ENCODE assay signal across 9 cellular contexts in genomic region chr9:134707031-134707680, GRCh38.
DNase-seq lines count a peak whose midpoint lies in the region; ATAC-seq, FAIRE-seq and TF ChIP-seq lines count a peak whose summit lies in the region.
"Had no signal": no experiment of that assay in that cellular context is flagged by ENCODE, and none has a peak within 500 bp of the region (broad histone marks: within the 10 kb centered on the region; RNA-seq: fewer than 3 reads in every experiment).

No MANE protein-coding gene starts in this region.

- FAIRE-seq in HTR-8/SVneo (lab: Jason Lieb, UNC) = no peak

- H3K9me3 ChIP-seq in adrenal gland (replicated peaks in 1 of 3) (no peaks in the 10 kb centered on the region), hepatocyte (ENCODE audit: low read depth) (no peaks in the 10 kb centered on the region), testis (no peaks in the 10 kb centered on the region)

- H3K9me3 Mint-ChIP-seq in activated naive CD4-positive, alpha-beta T cell treated with anti-CD3 and anti-CD28 coated beads, Interleukin-2, amount 50 U/mL, for 72 hours = no peaks in the 10 kb centered on the region

- in situ Hi-C loops in KBM-7 (cut with MboI; ENCODE audit: low pct_unique_long_range_greater_than_20kb, low sequenced_read_pairs) = no loop called here

- H3K36me3 ChIP-seq in adrenal gland (replicated peaks in 1 of 2) (no peaks in the 10 kb centered on the region), hepatocyte (replicated peaks; ENCODE audit: insufficient read depth, low read depth) (no peaks in the 10 kb centered on the region), testis (ENCODE audit: low read depth, missing control alignments) (no peaks in the 10 kb centered on the region), H7 (replicated peaks; ENCODE audit: control insufficient read depth, insufficient read depth, low read length) (no peaks in the 10 kb centered on the region)

- H3K4me1 ChIP-seq in adrenal gland (replicated peaks in 1 of 2) = peaks cover 0 to 12% of the 10 kb centered on the region in 2 donors
- H3K4me1 ChIP-seq in hepatocyte (ENCODE audit: insufficient read depth) = peaks cover 58% of the 10 kb centered on the region
- H3K4me1 ChIP-seq in testis = peaks cover 18% of the 10 kb centered on the region

- H3K27ac Mint-ChIP-seq in activated naive CD4-positive, alpha-beta T cell treated with anti-CD3 and anti-CD28 coated beads, Interleukin-2, amount 50 U/mL, for 72 hours = no peak overlapping the region
- H3K27ac Mint-ChIP-seq: naive thymus-derived CD4-positive, alpha-beta T cell had no signal

- no peak for ATAC-seq in activated naive CD4-positive, alpha-beta T cell treated with anti-CD3 and anti-CD28 coated beads, Interleukin-2, amount 50 U/mL, for 72 hours
- ATAC-seq: naive thymus-derived CD4-positive, alpha-beta T cell had no signal

- no peaks in the 10 kb centered on the region for H3K9me2 ChIP-seq in hepatocyte (replicated peaks; ENCODE audit: insufficient read depth)

- DNase-seq in HTR-8/SVneo (ENCODE audit: insufficient read length, low spot score) (peak; percentile 65), adrenal gland (peak; percentile 44 to 88 (median 59)), hepatocyte (ENCODE audit: low spot score) (peak; percentile 92), testis (peak; percentile 71), KBM-7 (no peak), H7 (no peak), NCI-H526 treated with DMSO at 0.1 percent for 48 hours (lab: John Stamatoyannopoulos, UW) (no peak)
- DNase-seq in activated naive CD4-positive, alpha-beta T cell treated with anti-CD3 and anti-CD28 coated beads, Interleukin-2, amount 50 U/mL, for 72 hours (ENCODE audit: low spot score in 2 of 2) = no peak
- DNase-seq: naive thymus-derived CD4-positive, alpha-beta T cell had no signal

- no peak overlapping the region for H2AFZ ChIP-seq in hepatocyte

- no peaks in the 10 kb centered on the region for H3K36me3 Mint-ChIP-seq in activated naive CD4-positive, alpha-beta T cell treated with anti-CD3 and anti-CD28 coated beads, Interleukin-2, amount 50 U/mL, for 72 hours
- H3K36me3 Mint-ChIP-seq: naive thymus-derived CD4-positive, alpha-beta T cell had no signal

- peak overlapping the region in 2 of 5 donors; percentile 69 to 78 for H3K27ac ChIP-seq in adrenal gland
- peak overlapping the region; percentile 98 for H3K27ac ChIP-seq in hepatocyte
- H3K27ac ChIP-seq in testis = peak overlapping the region in 1 of 2 donors; percentile 41

- peak overlapping the region; percentile 28 for H3K4me2 ChIP-seq in hepatocyte

- TF ChIP-seq POLR2A in adrenal gland (IDR thresholded peaks at IDR 0.05) (no peak), testis (IDR thresholded peaks at IDR 0.05) (no peak)

- TF ChIP-seq CTCF in adrenal gland (IDR thresholded peaks at IDR 0.05) = no peak
- TF ChIP-seq CTCF in hepatocyte (IDR thresholded peaks at IDR 0.05; ENCODE audit: poor library complexity) = no peak
- no peak for TF ChIP-seq CTCF in testis (IDR thresholded peaks at IDR 0.05)

- H4K20me1 ChIP-seq in hepatocyte (ENCODE audit: insufficient read depth, poor library complexity, severe bottlenecking) = peaks cover 57% of the 10 kb centered on the region

- H3K79me2 ChIP-seq in hepatocyte = peaks cover 59% of the 10 kb centered on the region

- H3K27me3 ChIP-seq in adrenal gland (no peaks in the 10 kb centered on the region), hepatocyte (no peaks in the 10 kb centered on the region), testis (no peaks in the 10 kb centered on the region), H7 (ENCODE audit: control insufficient read depth, insufficient read depth, low read length) (no peaks in the 10 kb centered on the region)

- H3K4me3 ChIP-seq in adrenal gland (no peak overlapping the region), hepatocyte (no peak overlapping the region), testis (no peak overlapping the region), H7 (ENCODE audit: insufficient read depth, low read depth, low read length) (no peak overlapping the region)

- 58 to 71% (median 63%) methylated on average over 16 to 19 of the region's 19 CpGs for WGBS in adrenal gland, 4 donors
- WGBS in hepatocyte (ENCODE audit: low lambda C conversion rate, missing lambda C conversion rate) = 41% methylated on average over 19 of the region's 19 CpGs
- 46 to 70% methylated on average over 11 to 17 of the region's 19 CpGs for WGBS in testis, 2 donors

- intact Hi-C loops in adrenal gland (cut with DNase I) = no loop called here
- intact Hi-C loops in testis (cut with DNase I; ENCODE audit: low total_unique reads) = loop anchor here (10.0 kb wide), 1 partner anchor 1648 kb away; no protein-coding TSS in a partner anchor

Comparison
In these comparisons a context has a peak if more than half of its experiments do, and no peak if none do; other contexts are left out.
1. DNase-seq: peak in HTR-8/SVneo (single experiment), adrenal gland (7 of 7), hepatocyte (single experiment) and testis (single experiment); none in KBM-7 (single experiment), H7 (single experiment), NCI-H526 treated with DMSO at 0.1 percent for 48 hours (single experiment) and activated naive CD4-positive, alpha-beta T cell treated with anti-CD3 and anti-CD28 coated beads, Interleukin-2, amount 50 U/mL, for 72 hours (0 of 2).